Comparison of ENCODE assay signal across 9 cellular contexts in the genomic region with DNA sequence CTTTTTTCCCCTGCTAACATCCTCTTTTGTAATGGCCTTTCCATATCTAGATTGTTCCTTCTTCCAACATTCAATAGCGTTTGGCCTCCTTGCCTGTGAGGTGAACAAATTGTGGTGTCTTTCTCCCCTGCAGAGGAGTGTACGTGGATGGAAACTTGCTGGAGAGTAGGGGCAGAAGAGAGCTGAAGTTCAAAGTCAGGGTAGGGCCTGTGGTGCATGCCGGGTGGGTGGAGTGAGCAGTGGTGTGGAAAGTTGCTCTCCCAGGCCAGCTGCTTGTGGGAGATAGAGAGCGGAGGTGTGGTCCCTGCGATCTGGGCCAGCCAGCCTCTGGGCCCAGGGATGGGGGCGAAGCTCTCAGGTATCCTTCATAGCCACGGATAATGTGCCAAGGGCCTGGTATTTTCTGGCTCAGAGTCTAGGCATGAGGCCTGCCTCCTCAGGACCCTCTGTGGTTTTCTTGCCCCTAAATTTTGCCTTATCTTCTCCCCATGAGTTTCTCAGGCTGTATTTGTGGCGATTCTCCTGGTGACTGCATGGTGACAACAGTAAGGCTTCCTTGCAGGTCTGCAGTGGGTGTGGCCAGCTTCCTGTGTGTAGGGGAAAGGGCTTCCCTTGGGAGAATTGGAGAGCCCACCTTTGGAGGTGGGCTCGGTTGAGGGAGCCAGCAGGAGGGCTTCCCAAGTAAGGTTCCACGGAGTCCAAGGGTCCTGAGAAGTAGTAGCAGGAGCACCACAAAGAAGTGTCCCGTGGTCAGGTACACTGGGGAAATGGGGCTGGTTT. TPM values are rescaled to one million over a fixed set of nuclear protein-coding genes. Genes with fewer than 3 reads are reported as not detected.
DNase-seq lines count a peak whose midpoint lies in the region; ATAC-seq and TF ChIP-seq lines count a peak whose summit lies in the region.
"Had no signal": no experiment of that assay in that cellular context is flagged by ENCODE, and none has a peak within 500 bp of the region (broad histone marks: within the 10 kb centered on the region; RNA-seq: fewer than 3 reads in every experiment).

No MANE protein-coding gene starts in this region.

- H3K4me1 ChIP-seq in testis, result no peaks in the 10 kb centered on the region

- H3K27me3 Mint-ChIP-seq in activated naive CD4-positive, alpha-beta T cell treated with anti-CD3 and anti-CD28 coated beads, Interleukin-2, amount 50 U/mL, for 24 hours, result no peaks in the 10 kb centered on the region

- H3K36me3 ChIP-seq in testis (ENCODE audit: low read depth, missing control alignments), result no peaks in the 10 kb centered on the region

- peaks cover 46% of the 10 kb centered on the region for H3K36me3 Mint-ChIP-seq in activated naive CD4-positive, alpha-beta T cell treated with anti-CD3 and anti-CD28 coated beads, Interleukin-2, amount 50 U/mL, for 24 hours

- TF ChIP-seq CTCF in testis (IDR thresholded peaks at IDR 0.05), result no peak

- H3K4me3 Mint-ChIP-seq in activated naive CD4-positive, alpha-beta T cell treated with anti-CD3 and anti-CD28 coated beads, Interleukin-2, amount 50 U/mL, for 24 hours, result peak overlapping the region; percentile 89

- peak; percentile 35 for DNase-seq in stimulated activated CD4-positive, alpha-beta T cell treated with anti-CD3 and anti-CD28 coated beads, Interleukin-4, amount 100 ng/mL, for 1 hour
- no peak for DNase-seq in testis
- no peak for DNase-seq in NOMO-1 treated with dmso at 0.1 percent for 144 hours (lab: John Stamatoyannopoulos, UW; ENCODE audit: unreplicated experiment)
- no peak for DNase-seq in MV-4-11 (lab: John Stamatoyannopoulos, UW)
- DNase-seq in HuH-7.5 (ENCODE audit: low spot score), result no peak

- H3K27ac ChIP-seq in testis, result no peak overlapping the region
- H3K27ac ChIP-seq: KMS-11 had no signal

- H3K4me1 Mint-ChIP-seq in activated naive CD4-positive, alpha-beta T cell treated with anti-CD3 and anti-CD28 coated beads, Interleukin-2, amount 50 U/mL, for 24 hours, result peaks cover 95% of the 10 kb centered on the region

- 90 to 91% methylated on average over 11 of the region's 11 CpGs for WGBS in testis, 2 donors

- no peak overlapping the region for H3K4me3 ChIP-seq in testis

- no peaks in the 10 kb centered on the region for H3K27me3 ChIP-seq in testis

- ATAC-seq in GM19397 (IDR thresholded peaks at IDR 0.05; ENCODE audit: unreplicated experiment), result peak; percentile 44
- ATAC-seq in HG03521 (IDR thresholded peaks at IDR 0.05; ENCODE audit: unreplicated experiment), result peak; percentile 49

- no peaks in the 10 kb centered on the region for H3K9me3 Mint-ChIP-seq in activated naive CD4-positive, alpha-beta T cell treated with anti-CD3 and anti-CD28 coated beads, Interleukin-2, amount 50 U/mL, for 24 hours

- intact Hi-C loops in testis (cut with DNase I; ENCODE audit: low total_unique reads), result no loop called here

- peak overlapping the region; percentile 96 for H3K27ac Mint-ChIP-seq in activated naive CD4-positive, alpha-beta T cell treated with anti-CD3 and anti-CD28 coated beads, Interleukin-2, amount 50 U/mL, for 24 hours

- TF ChIP-seq POLR2A in testis (IDR thresholded peaks at IDR 0.05), result no peak

- H3K9me3 ChIP-seq in testis, result no peaks in the 10 kb centered on the region

RNA-seq across cellular contexts. Expression of a gene that starts 6.7 kb away (rescaled TPM):
- total RNA-seq in testis, result 10 to 100 TPM; 15.1 to 26.5 TPM
- 64.2 TPM for polyA plus RNA-seq in testis (ENCODE audit: insufficient read depth, low read depth, low replicate concordance)
